ENCODE assay signal across 12 cellular contexts in genomic region chr11:1943977-1944376, GRCh38. TPM values are rescaled to one million over a fixed set of nuclear protein-coding genes. Genes with fewer than 3 reads are reported as not detected.
A peak's percentile ranks its signal among the peaks of the same experiment; 100 is the strongest.
DNase-seq lines count a peak whose midpoint lies in the region; ATAC-seq and TF ChIP-seq lines count a peak whose summit lies in the region.
"Had no signal": no experiment of that assay in that cellular context is flagged by ENCODE, and none has a peak within 500 bp of the region (broad histone marks: within the 10 kb centered on the region; RNA-seq: fewer than 3 reads in every experiment).

No MANE protein-coding gene starts in this region.

- TF ChIP-seq CTCF in CD4-positive, alpha-beta T cell (IDR thresholded peaks at IDR 0.05): no peak
- no peak for TF ChIP-seq CTCF in KMS-11 (conservative IDR thresholded peaks at IDR 0.05; ENCODE audit: low read depth, low read length)
- TF ChIP-seq CTCF in brain (conservative IDR thresholded peaks at IDR 0.05): no peak

- H3K4me3 Mint-ChIP-seq in CD4-positive, alpha-beta T cell: peak overlapping the region; percentile 72
- peak overlapping the region in 2 of 5 experiments; percentile 30 to 80 for H3K4me3 Mint-ChIP-seq in brain
- no peak overlapping the region for H3K4me3 Mint-ChIP-seq in stimulated activated memory B cell treated with anti-CD40 and anti-IgM and Interleukin-4, amounts not matched to agents 10 μg/mL and 1 μg/mL and 100 μg/mL, for 72 hours

- CTCF ChIA-PET in CD4-positive, alpha-beta T cell (lab: Charles Lee): no interaction called here

- H3K9me3 ChIP-seq in CD4-positive, alpha-beta T cell (ENCODE audit: control insufficient read depth, low read length): no peaks in the 10 kb centered on the region
- H3K9me3 ChIP-seq: thoracic aorta had no signal

- H3K4me3 ChIP-seq in KMS-11 (IDR thresholded peaks at IDR 0.05; ENCODE audit: insufficient read depth, low read depth, low read length): no peak overlapping the region
- H3K4me3 ChIP-seq: thoracic aorta had no signal

- intact Hi-C loops in CD4-positive, alpha-beta T cell (cut with DNase I, micrococcal nuclease): no loop called here

- H3K4me2 ChIP-seq in KMS-11: peak overlapping the region; percentile 42; the same call in 1 of the 2 replicates

- H3K4me1 Mint-ChIP-seq in CD4-positive, alpha-beta T cell (ENCODE audit: low read depth): no peaks in the 10 kb centered on the region
- H3K4me1 Mint-ChIP-seq in brain: peaks cover 35% of the 10 kb centered on the region
- peaks cover 3% of the 10 kb centered on the region for H3K4me1 Mint-ChIP-seq in stimulated activated memory B cell treated with anti-CD40 and anti-IgM and Interleukin-4, amounts not matched to agents 10 μg/mL and 1 μg/mL and 100 μg/mL, for 72 hours

- DNase-seq in CD4-positive, alpha-beta T cell: peak in 1 of 10 experiments; percentile 0
- DNase-seq in mucosa of gallbladder (ENCODE audit: low spot score): peak; percentile 4
- DNase-seq in GF-D8 (lab: John Stamatoyannopoulos, UW): no peak
- DNase-seq in activated T-cell treated with anti-CD3 and anti-CD28 coated beads, Interleukin-2, amount 50 U/mL, for 48 hours: no peak
- DNase-seq: activated CD4-positive, alpha-beta T cell treated with anti-CD3 and anti-CD28 coated beads for 1 hour; NCI-H446 treated with DMSO at 0.1 percent for 48 hours had no signal

- no peak overlapping the region for H3K9ac ChIP-seq in KMS-11

- peaks cover 11% of the 10 kb centered on the region for H3K4me1 ChIP-seq in KMS-11 (ENCODE audit: low read depth, poor library complexity, severe bottlenecking)

- H3K36me3 Mint-ChIP-seq in CD4-positive, alpha-beta T cell (ENCODE audit: low read depth): no peaks in the 10 kb centered on the region
- H3K36me3 Mint-ChIP-seq in brain: no peaks in the 10 kb centered on the region
- H3K36me3 Mint-ChIP-seq in stimulated activated memory B cell treated with anti-CD40 and anti-IgM and Interleukin-4, amounts not matched to agents 10 μg/mL and 1 μg/mL and 100 μg/mL, for 72 hours: no peaks in the 10 kb centered on the region

- no peak overlapping the region for H3K27ac ChIP-seq in CD4-positive, alpha-beta T cell (ENCODE audit: low read depth, low read length)
- H3K27ac ChIP-seq in KMS-11: no peak overlapping the region
- H3K27ac ChIP-seq: thoracic aorta had no signal

- POLR2A ChIA-PET in CD4-positive, alpha-beta T cell (lab: Charles Lee): no interaction called here

- H2AFZ ChIP-seq in KMS-11 (ENCODE audit: low read depth): no peak overlapping the region; the same call in 1 of the 2 replicates

- H4K20me1 ChIP-seq in KMS-11 (ENCODE audit: insufficient read depth): no peaks in the 10 kb centered on the region

- no peaks in the 10 kb centered on the region for H3K27me3 ChIP-seq in CD4-positive, alpha-beta T cell (ENCODE audit: control insufficient read depth, insufficient read depth, low read length)
- H3K27me3 ChIP-seq in KMS-11 (ENCODE audit: insufficient read depth, low read depth): peaks cover 21% of the 10 kb centered on the region; the same call in 1 of the 2 replicates

- ATAC-seq in CD4-positive, alpha-beta T cell (ENCODE audit: poor library complexity): no peak
- no peak for ATAC-seq in stimulated activated memory B cell treated with anti-CD40 and anti-IgM and Interleukin-4, amounts not matched to agents 10 μg/mL and 1 μg/mL and 100 μg/mL, for 72 hours
- ATAC-seq in GM21786 (IDR thresholded peaks at IDR 0.05; ENCODE audit: unreplicated experiment): no peak

- no peak overlapping the region for H3K27ac Mint-ChIP-seq in CD4-positive, alpha-beta T cell
- peak overlapping the region in 4 of 5 experiments; percentile 24 to 91 (median 70) for H3K27ac Mint-ChIP-seq in brain
- no peak overlapping the region for H3K27ac Mint-ChIP-seq in stimulated activated memory B cell treated with anti-CD40 and anti-IgM and Interleukin-4, amounts not matched to agents 10 μg/mL and 1 μg/mL and 100 μg/mL, for 72 hours

- no peaks in the 10 kb centered on the region for H3K9me3 Mint-ChIP-seq in CD4-positive, alpha-beta T cell
- H3K9me3 Mint-ChIP-seq in brain: peaks cover 0 to 7% (median 0%) of the 10 kb centered on the region in 5 experiments
- H3K9me3 Mint-ChIP-seq in stimulated activated memory B cell treated with anti-CD40 and anti-IgM and Interleukin-4, amounts not matched to agents 10 μg/mL and 1 μg/mL and 100 μg/mL, for 72 hours: no peaks in the 10 kb centered on the region

- no peaks in the 10 kb centered on the region for H3K36me3 ChIP-seq in KMS-11 (ENCODE audit: insufficient read depth)
- H3K36me3 ChIP-seq: thoracic aorta had no signal

- H3K27me3 Mint-ChIP-seq in CD4-positive, alpha-beta T cell: peaks cover 4% of the 10 kb centered on the region
- no peaks in the 10 kb centered on the region for H3K27me3 Mint-ChIP-seq in brain
- peaks cover 5% of the 10 kb centered on the region for H3K27me3 Mint-ChIP-seq in stimulated activated memory B cell treated with anti-CD40 and anti-IgM and Interleukin-4, amounts not matched to agents 10 μg/mL and 1 μg/mL and 100 μg/mL, for 72 hours

- no peaks in the 10 kb centered on the region for H3K79me2 ChIP-seq in KMS-11 (ENCODE audit: insufficient read depth, low read depth)

RNA-seq across cellular contexts. Expression of gene MRPL23, which starts 3.2 kb away (rescaled TPM):
- total RNA-seq in CD4-positive, alpha-beta T cell: 10 to 100 TPM; 31.1 to 38.3 TPM
- polyA plus RNA-seq in brain (ENCODE audit: insufficient read depth, low read depth, low replicate concordance): 66.2 TPM
- total RNA-seq in mucosa of gallbladder: 54.8 TPM

RNA-seq across cellular contexts. Expression of gene TNNT3, which starts 24.5 kb away (rescaled TPM):
- total RNA-seq in CD4-positive, alpha-beta T cell: 10 to 100 TPM; 19.1 to 21.9 TPM
- polyA plus RNA-seq in brain (ENCODE audit: insufficient read depth, low read depth, low replicate concordance): 0.58 TPM
- total RNA-seq in mucosa of gallbladder: 1.5 TPM
- total RNA-seq: kidney epithelial cell had no signal

RNA-seq across cellular contexts. Expression of gene PRR33, which starts 52.3 kb away (rescaled TPM):
- not detected for total RNA-seq in CD4-positive, alpha-beta T cell
- not detected for polyA plus RNA-seq in brain (ENCODE audit: insufficient read depth, low read depth, low replicate concordance)
- not detected for total RNA-seq in mucosa of gallbladder
- total RNA-seq: kidney epithelial cell had no signal

RNA-seq across cellular contexts. Expression of gene H19, which starts 53.7 kb away (rescaled TPM):
- not detected for total RNA-seq in CD4-positive, alpha-beta T cell
- polyA plus RNA-seq in brain (ENCODE audit: insufficient read depth, low read depth, low replicate concordance): 11.2 TPM
- 67.3 TPM for total RNA-seq in mucosa of gallbladder

Comparison
In these comparisons a context has a peak if more than half of its experiments do, and no peak if none do; other contexts are left out.
1. H3K27ac Mint-ChIP-seq: peak in brain (4 of 5); none in CD4-positive, alpha-beta T cell (single experiment) and stimulated activated memory B cell treated with anti-CD40 and anti-IgM and Interleukin-4, amounts not matched to agents 10 μg/mL and 1 μg/mL and 100 μg/mL, for 72 hours (single experiment).